Comparison of ENCODE assay signal across 1 cellular context in genomic region chr3:122416966-122417365, GRCh38.
TF ChIP-seq lines count a peak whose summit lies in the region.

No MANE protein-coding gene starts in this region.

TF ChIP-seq in WTC11, 78 proteins besides CTCF, POLR2A, EP300 and RAD21 (continued from another document):
- TF ChIP-seq ZNF425 (CRISPR knock-in tag; conservative IDR thresholded peaks at IDR 0.05) (no peak), E2F1 (CRISPR knock-in tag; IDR thresholded peaks at IDR 0.05) (no peak), MYBL2 (CRISPR knock-in tag; IDR thresholded peaks at IDR 0.05) (no peak), ELF4 (CRISPR knock-in tag; IDR thresholded peaks at IDR 0.05; ENCODE audit: low read depth) (no peak), ATF6 (CRISPR knock-in tag; IDR thresholded peaks at IDR 0.05) (no peak), FOXJ3 (CRISPR knock-in tag; IDR thresholded peaks at IDR 0.05; ENCODE audit: borderline replicate concordance) (no peak), JAZF1 (CRISPR knock-in tag; IDR thresholded peaks at IDR 0.05) (no peak), ZNF263 (CRISPR knock-in tag; IDR thresholded peaks at IDR 0.05; ENCODE audit: low read depth) (no peak), NFATC4 (CRISPR knock-in tag; IDR thresholded peaks at IDR 0.05) (no peak), EMX1 (CRISPR knock-in tag; IDR thresholded peaks at IDR 0.05) (no peak), ZNF317 (CRISPR knock-in tag; IDR thresholded peaks at IDR 0.05; ENCODE audit: borderline replicate concordance, low read depth) (no peak), CREM (CRISPR knock-in tag; IDR thresholded peaks at IDR 0.05) (no peak), TP53 (CRISPR knock-in tag; IDR thresholded peaks at IDR 0.05) (no peak)
- TF ChIP-seq, protein P1, sequence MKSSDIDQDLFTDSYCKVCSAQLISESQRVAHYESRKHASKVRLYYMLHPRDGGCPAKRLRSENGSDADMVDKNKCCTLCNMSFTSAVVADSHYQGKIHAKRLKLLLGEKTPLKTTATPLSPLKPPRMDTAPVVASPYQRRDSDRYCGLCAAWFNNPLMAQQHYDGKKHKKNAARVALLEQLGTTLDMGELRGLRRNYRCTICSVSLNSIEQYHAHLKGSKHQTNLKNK (CRISPR knock-in tag; IDR thresholded peaks at IDR 0.05), result no peak
- TF ChIP-seq, protein P2, sequence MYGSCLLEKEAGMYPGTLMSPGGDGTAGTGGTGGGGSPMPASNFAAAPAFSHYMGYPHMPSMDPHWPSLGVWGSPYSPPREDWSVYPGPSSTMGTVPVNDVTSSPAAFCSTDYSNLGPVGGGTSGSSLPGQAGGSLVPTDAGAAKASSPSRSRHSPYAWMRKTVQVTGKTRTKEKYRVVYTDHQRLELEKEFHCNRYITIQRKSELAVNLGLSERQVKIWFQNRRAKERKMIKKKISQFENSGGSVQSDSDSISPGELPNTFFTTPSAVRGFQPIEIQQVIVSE (CRISPR knock-in tag; IDR thresholded peaks at IDR 0.05; ENCODE audit: borderline replicate concordance), result no peak
- TF ChIP-seq, protein P3, sequence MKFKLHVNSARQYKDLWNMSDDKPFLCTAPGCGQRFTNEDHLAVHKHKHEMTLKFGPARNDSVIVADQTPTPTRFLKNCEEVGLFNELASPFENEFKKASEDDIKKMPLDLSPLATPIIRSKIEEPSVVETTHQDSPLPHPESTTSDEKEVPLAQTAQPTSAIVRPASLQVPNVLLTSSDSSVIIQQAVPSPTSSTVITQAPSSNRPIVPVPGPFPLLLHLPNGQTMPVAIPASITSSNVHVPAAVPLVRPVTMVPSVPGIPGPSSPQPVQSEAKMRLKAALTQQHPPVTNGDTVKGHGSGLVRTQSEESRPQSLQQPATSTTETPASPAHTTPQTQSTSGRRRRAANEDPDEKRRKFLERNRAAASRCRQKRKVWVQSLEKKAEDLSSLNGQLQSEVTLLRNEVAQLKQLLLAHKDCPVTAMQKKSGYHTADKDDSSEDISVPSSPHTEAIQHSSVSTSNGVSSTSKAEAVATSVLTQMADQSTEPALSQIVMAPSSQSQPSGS (CRISPR knock-in tag; IDR thresholded peaks at IDR 0.05; ENCODE audit: borderline replicate concordance, low read depth), result no peak
- TF ChIP-seq, protein P4, sequence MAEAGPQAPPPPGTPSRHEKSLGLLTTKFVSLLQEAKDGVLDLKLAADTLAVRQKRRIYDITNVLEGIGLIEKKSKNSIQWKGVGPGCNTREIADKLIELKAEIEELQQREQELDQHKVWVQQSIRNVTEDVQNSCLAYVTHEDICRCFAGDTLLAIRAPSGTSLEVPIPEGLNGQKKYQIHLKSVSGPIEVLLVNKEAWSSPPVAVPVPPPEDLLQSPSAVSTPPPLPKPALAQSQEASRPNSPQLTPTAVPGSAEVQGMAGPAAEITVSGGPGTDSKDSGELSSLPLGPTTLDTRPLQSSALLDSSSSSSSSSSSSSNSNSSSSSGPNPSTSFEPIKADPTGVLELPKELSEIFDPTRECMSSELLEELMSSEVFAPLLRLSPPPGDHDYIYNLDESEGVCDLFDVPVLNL (CRISPR knock-in tag; IDR thresholded peaks at IDR 0.05; ENCODE audit: borderline replicate concordance, low read depth), result no peak
